In genomic region chr2:201363857-201364560, GRCh38 we compare ENCODE assay signal across 9 cellular contexts. TPM values are rescaled to one million over a fixed set of nuclear protein-coding genes. Genes with fewer than 3 reads are reported as not detected.
DNase-seq lines count a peak whose midpoint lies in the region; TF ChIP-seq lines count a peak whose summit lies in the region.
"Had no signal": no experiment of that assay in that cellular context is flagged by ENCODE, and none has a peak within 500 bp of the region (broad histone marks: within the 10 kb centered on the region; RNA-seq: fewer than 3 reads in every experiment).

No MANE protein-coding gene starts in this region.

- H3K4me3 ChIP-seq in breast epithelium: no peak overlapping the region
- no peak overlapping the region for H3K4me3 ChIP-seq in transverse colon
- H3K4me3 ChIP-seq: SJCRH30 had no signal

- TF ChIP-seq EP300 in transverse colon (IDR thresholded peaks at IDR 0.05; ENCODE audit: low read depth): no peak

- H3K27me3 ChIP-seq in breast epithelium: no peaks in the 10 kb centered on the region
- H3K27me3 ChIP-seq in transverse colon: no peaks in the 10 kb centered on the region
- H3K27me3 ChIP-seq: SJCRH30 had no signal

- no peaks in the 10 kb centered on the region for H3K4me1 ChIP-seq in breast epithelium
- H3K4me1 ChIP-seq in transverse colon: no peaks in the 10 kb centered on the region
- H3K4me1 ChIP-seq: SJCRH30 had no signal

- intact Hi-C loops in breast epithelium (cut with DNase I; ENCODE audit: low total_unique reads): no loop called here
- intact Hi-C loops in transverse colon (cut with DNase I; ENCODE audit: low total_unique reads): loop anchor here (10.0 kb wide), 1 partner anchor 109 kb away; no protein-coding TSS in a partner anchor

- H3K36me3 ChIP-seq in breast epithelium: no peaks in the 10 kb centered on the region
- H3K36me3 ChIP-seq in transverse colon: no peaks in the 10 kb centered on the region

- H3K9me3 ChIP-seq in breast epithelium (peaks cover 10 to 15% of the 10 kb centered on the region in 2 donors), transverse colon (peaks cover 4 to 5% of the 10 kb centered on the region in 2 donors)

- DNase-seq in Ammon's horn (ENCODE audit: low spot score) (peak; percentile 18), HS-5 (ENCODE audit: low read depth) (peak; percentile 16), RPMI8226 (peak; percentile 60), breast epithelium (ENCODE audit: low spot score in 2 of 2) (no peak), kidney tubule cell (ENCODE audit: low spot score) (peak; percentile 70), transverse colon (no peak), NCI-H345 (lab: John Stamatoyannopoulos, UW) (no peak)

- TF ChIP-seq POLR2A in breast epithelium (IDR thresholded peaks at IDR 0.05) (no peak), transverse colon (IDR thresholded peaks at IDR 0.05) (no peak)

- WGBS in transverse colon (ENCODE audit: low coverage in 1 of 2), 2 donors: 65 to 84% methylated on average over 2 of the region's 2 CpGs

- TF ChIP-seq CTCF in GM12874 (IDR thresholded peaks at IDR 0.05; ENCODE audit: insufficient read depth, low read depth, low read length) (peak; percentile 81), breast epithelium (IDR thresholded peaks at IDR 0.05) (peak; percentile 45 to 76 (median 63)), transverse colon (IDR thresholded peaks at IDR 0.05) (peak; percentile 77 to 88 (median 84))

- H3K27ac ChIP-seq in breast epithelium (no peak overlapping the region), transverse colon (no peak overlapping the region)
- H3K27ac ChIP-seq: SJCRH30 had no signal

- in situ Hi-C loops in transverse colon (cut with MboI; ENCODE audit: low pct_ligation_motif_present in 1 of 4, low pct_unique_long_range_greater_than_20kb in 1 of 4, low sequenced_read_pairs in 3 of 4): loop anchor here (10.0 to 25.0 kb wide), 3 partner anchors 119 to 129 kb away; no protein-coding TSS in a partner anchor

RNA-seq across cellular contexts. Expression of gene FLACC1, which starts 6.9 kb away (rescaled TPM):
- 1 to 10 TPM; 1.2 to 2.9 (median 1.6) TPM for total RNA-seq in breast epithelium
- total RNA-seq in transverse colon: 1 to 10 TPM in 3 of 4 donors, not detected in 1; 1.6 to 5.2 (median 4.3) TPM

Comparison
In these comparisons a context has a peak if more than half of its experiments do, and no peak if none do; other contexts are left out.
1. DNase-seq: peak in Ammon's horn (single experiment), HS-5 (single experiment), RPMI8226 (single experiment) and kidney tubule cell (single experiment); none in breast epithelium (0 of 2), transverse colon (single experiment) and NCI-H345 (single experiment).
2. Peak in every context shown above with its lines, with median percentiles within 50 percentile points of each other: CTCF ChIP-seq.